11 cellular contexts compared by ENCODE assay signal in genomic region chr11:96309001-96309642, GRCh38. TPM values are rescaled to one million over a fixed set of nuclear protein-coding genes. Genes with fewer than 3 reads are reported as not detected.
A peak's percentile ranks its signal among the peaks of the same experiment; 100 is the strongest.
DNase-seq lines count a peak whose midpoint lies in the region; ATAC-seq and TF ChIP-seq lines count a peak whose summit lies in the region.
"Had no signal": no experiment of that assay in that cellular context is flagged by ENCODE, and none has a peak within 500 bp of the region (broad histone marks: within the 10 kb centered on the region; RNA-seq: fewer than 3 reads in every experiment).

No MANE protein-coding gene starts in this region.

- H3K36me3 Mint-ChIP-seq in activated T-cell treated with anti-CD3 and anti-CD28 coated beads, Interleukin-2, amount 50 U/mL, for 4 hours (ENCODE audit: insufficient read depth) = peaks cover 17% of the 10 kb centered on the region
- H3K36me3 Mint-ChIP-seq in T-helper 17 cell (ENCODE audit: low read depth) = no peaks in the 10 kb centered on the region

- peak; percentile 42 to 60 for ATAC-seq in activated T-cell treated with anti-CD3 and anti-CD28 coated beads, Interleukin-2, amount 50 U/mL, for 4 hours
- ATAC-seq in T-helper 17 cell (no peak), GM18868 (IDR thresholded peaks at IDR 0.05; ENCODE audit: unreplicated experiment) (no peak), GM19452 (IDR thresholded peaks at IDR 0.05; ENCODE audit: unreplicated experiment) (no peak)
- ATAC-seq: gastrocnemius medialis, sciatic nerve had no signal

- H3K9me3 ChIP-seq in T-helper 17 cell (ENCODE audit: control insufficient read depth, low read length, poor library complexity, severe bottlenecking) = no peaks in the 10 kb centered on the region
- H3K9me3 ChIP-seq: gastrocnemius medialis had no signal

- H3K27ac Mint-ChIP-seq in T-helper 17 cell = peak overlapping the region; percentile 45

- no peaks in the 10 kb centered on the region for H3K27me3 Mint-ChIP-seq in activated T-cell treated with anti-CD3 and anti-CD28 coated beads, Interleukin-2, amount 50 U/mL, for 4 hours (ENCODE audit: low read depth)
- no peaks in the 10 kb centered on the region for H3K27me3 Mint-ChIP-seq in T-helper 17 cell

- peak overlapping the region in 13 of 21 experiments; percentile 14 to 89 (median 72) for H3K27ac ChIP-seq in skin epidermis

- DNase-seq in activated T-cell treated with anti-CD3 and anti-CD28 coated beads, Interleukin-2, amount 50 U/mL, for 4 hours = no peak
- DNase-seq in activated T-cell treated with anti-CD3 and anti-CD28 coated beads, Interleukin-2, amount 50 U/mL, for 1 hour = no peak
- DNase-seq in T-helper 17 cell (no peak), fibroblast of mammary gland (ENCODE audit: low read depth) (peak; percentile 64), DMS 273 (lab: John Stamatoyannopoulos, UW; ENCODE audit: unreplicated experiment) (no peak)
- DNase-seq: gastrocnemius medialis, H7 had no signal

- H3K4me3 Mint-ChIP-seq in activated T-cell treated with anti-CD3 and anti-CD28 coated beads, Interleukin-2, amount 50 U/mL, for 4 hours = no peak overlapping the region
- no peak overlapping the region for H3K4me3 Mint-ChIP-seq in T-helper 17 cell

- TF ChIP-seq CTCF in fibroblast of mammary gland (conservative IDR thresholded peaks at IDR 0.05; ENCODE audit: control insufficient read depth, insufficient read depth, low read depth, low read length) = no peak

- no peak overlapping the region for H3K4me3 ChIP-seq in fibroblast of mammary gland (ENCODE audit: control insufficient read depth, low read depth, low read length)
- no peak overlapping the region for H3K4me3 ChIP-seq in skin epidermis
- H3K4me3 ChIP-seq: gastrocnemius medialis had no signal

- H3K4me1 Mint-ChIP-seq in activated T-cell treated with anti-CD3 and anti-CD28 coated beads, Interleukin-2, amount 50 U/mL, for 4 hours (ENCODE audit: low read depth) = peaks cover 73% of the 10 kb centered on the region
- peaks cover 21% of the 10 kb centered on the region for H3K4me1 Mint-ChIP-seq in T-helper 17 cell

- H3K9me3 Mint-ChIP-seq in activated T-cell treated with anti-CD3 and anti-CD28 coated beads, Interleukin-2, amount 50 U/mL, for 4 hours = no peaks in the 10 kb centered on the region

RNA-seq across cellular contexts. Expression of gene MAML2, which starts 33.9 kb away (rescaled TPM):
- total RNA-seq in activated T-cell treated with anti-CD3 and anti-CD28 coated beads, Interleukin-2, amount 50 U/mL, for 4 hours = 10 to 100 TPM; 27.3 to 29.8 (median 29.2) TPM
- total RNA-seq in T-helper 17 cell = 10 to 100 TPM; 29.2 to 34.9 TPM

Comparison
In these comparisons a context has a peak if more than half of its experiments do, and no peak if none do; other contexts are left out.
1. ATAC-seq: peak in activated T-cell treated with anti-CD3 and anti-CD28 coated beads, Interleukin-2, amount 50 U/mL, for 4 hours (2 of 2); none in T-helper 17 cell (single experiment), GM18868 (single experiment) and GM19452 (single experiment).